Comparison of ENCODE assay signal across 22 cellular contexts in genomic region chr10:45657033-45657926, GRCh38. TPM values are rescaled to one million over a fixed set of nuclear protein-coding genes. Genes with fewer than 3 reads are reported as not detected.
DNase-seq lines count a peak whose midpoint lies in the region; ATAC-seq, FAIRE-seq and TF ChIP-seq lines count a peak whose summit lies in the region.
"Had no signal": no experiment of that assay in that cellular context is flagged by ENCODE, and none has a peak within 500 bp of the region (broad histone marks: within the 10 kb centered on the region; RNA-seq: fewer than 3 reads in every experiment).

No MANE protein-coding gene starts in this region.

- no peaks in the 10 kb centered on the region for H3K27me3 ChIP-seq in MM.1S (replicated peaks; ENCODE audit: insufficient read depth, low read length)
- H3K27me3 ChIP-seq in astrocyte (ENCODE audit: insufficient read depth, low read length) = no peaks in the 10 kb centered on the region
- H3K27me3 ChIP-seq: colonic mucosa, tibial artery had no signal

- H3K4me3 Mint-ChIP-seq in activated naive CD4-positive, alpha-beta T cell treated with anti-CD3 and anti-CD28 coated beads, Interleukin-2, amount 50 U/mL, for 24 hours = no peak overlapping the region
- H3K4me3 Mint-ChIP-seq in astrocyte (ENCODE audit: unreplicated experiment) = no peak overlapping the region
- peak overlapping the region in 1 of 2 donors; percentile 6 for H3K4me3 Mint-ChIP-seq in stimulated activated naive CD8-positive, alpha-beta T cell treated with anti-CD3 and anti-CD28 coated beads, Interleukin-15, amount 100 ng/mL, for 72 hours
- H3K4me3 Mint-ChIP-seq: brain, H9 had no signal

- DNase-seq in activated naive CD4-positive, alpha-beta T cell treated with anti-CD3 and anti-CD28 coated beads, Interleukin-2, amount 50 U/mL, for 72 hours (ENCODE audit: low spot score in 2 of 2) = no peak
- DNase-seq in MM.1S (peak; percentile 14), astrocyte (ENCODE audit: low read depth) (no peak)
- DNase-seq in stimulated activated naive CD8-positive, alpha-beta T cell treated with anti-CD3 and anti-CD28 coated beads, Interleukin-15, amount 100 ng/mL, for 72 hours = no peak
- DNase-seq: activated CD4-positive, alpha-beta T cell treated with anti-CD3 and anti-CD28 coated beads for 1 hour; activated naive CD4-positive, alpha-beta T cell treated with anti-CD3 and anti-CD28 coated beads, Interleukin-2, amount 50 U/mL, for 16 hours; colonic mucosa; DMS79; glutamatergic neuron; H9; NCI-H1105; NCI-H2081 treated with DMSO at 0.1 percent for 48 hours; NCI-H446 treated with DMSO at 0.1 percent for 48 hours; SK-N-SH; T1000; tibial artery had no signal

- H2AFZ ChIP-seq in MM.1S (ENCODE audit: low read length) (no peak overlapping the region), astrocyte (ENCODE audit: low read depth, low read length) (no peak overlapping the region)

- TF ChIP-seq CTCF in MM.1S (IDR thresholded peaks at IDR 0.05; ENCODE audit: low read length) (no peak), astrocyte (IDR thresholded peaks at IDR 0.05; ENCODE audit: insufficient read depth, low read depth, low read length) (no peak)

- H3K9me3 Mint-ChIP-seq in activated naive CD4-positive, alpha-beta T cell treated with anti-CD3 and anti-CD28 coated beads, Interleukin-2, amount 50 U/mL, for 24 hours = peaks cover 11% of the 10 kb centered on the region
- H3K9me3 Mint-ChIP-seq in activated naive CD4-positive, alpha-beta T cell treated with anti-CD3 and anti-CD28 coated beads, Interleukin-2, amount 50 U/mL, for 72 hours = peaks cover 10 to 11% of the 10 kb centered on the region in 2 donors
- peaks cover 3% of the 10 kb centered on the region for H3K9me3 Mint-ChIP-seq in astrocyte (ENCODE audit: unreplicated experiment)
- H3K9me3 Mint-ChIP-seq in stimulated activated naive CD8-positive, alpha-beta T cell treated with anti-CD3 and anti-CD28 coated beads, Interleukin-15, amount 100 ng/mL, for 72 hours = peaks cover 4 to 15% of the 10 kb centered on the region in 2 donors
- H3K9me3 Mint-ChIP-seq: H9 had no signal

- H4K20me1 ChIP-seq in MM.1S (ENCODE audit: insufficient read depth, low read length) (no peaks in the 10 kb centered on the region), astrocyte (ENCODE audit: insufficient read depth, low read length) (no peaks in the 10 kb centered on the region)

- H3K36me3 ChIP-seq in MM.1S (replicated peaks; ENCODE audit: insufficient read depth, low read length) = no peaks in the 10 kb centered on the region
- peaks cover 2% of the 10 kb centered on the region for H3K36me3 ChIP-seq in astrocyte (ENCODE audit: insufficient read depth, low read length)
- H3K36me3 ChIP-seq: colonic mucosa had no signal

- peaks cover 48% of the 10 kb centered on the region for H3K36me3 Mint-ChIP-seq in activated naive CD4-positive, alpha-beta T cell treated with anti-CD3 and anti-CD28 coated beads, Interleukin-2, amount 50 U/mL, for 24 hours
- H3K36me3 Mint-ChIP-seq in activated naive CD4-positive, alpha-beta T cell treated with anti-CD3 and anti-CD28 coated beads, Interleukin-2, amount 50 U/mL, for 72 hours = peaks cover 35 to 36% of the 10 kb centered on the region in 2 donors
- peaks cover 4% of the 10 kb centered on the region for H3K36me3 Mint-ChIP-seq in astrocyte (ENCODE audit: low read depth, unreplicated experiment)

- H3K79me2 ChIP-seq in MM.1S (ENCODE audit: low read length) = 0 out of 2 replicates have a peak, but pooled peaks cover 2% of the 10 kb centered on the region
- peaks cover 3% of the 10 kb centered on the region for H3K79me2 ChIP-seq in astrocyte (ENCODE audit: insufficient read depth, low read length)

- H3K4me3 ChIP-seq in MM.1S (ENCODE audit: low read length) (no peak overlapping the region), astrocyte (ENCODE audit: insufficient read depth, low read depth, low read length) (no peak overlapping the region)
- H3K4me3 ChIP-seq: colonic mucosa, tibial artery had no signal

- H3K9me2 ChIP-seq in MM.1S (replicated peaks; ENCODE audit: insufficient read depth, low read length) = no peaks in the 10 kb centered on the region
- H3K9me2 ChIP-seq: SK-N-SH had no signal

- H3K27ac ChIP-seq in MM.1S (ENCODE audit: low read length) (no peak overlapping the region), astrocyte (ENCODE audit: low read depth, low read length) (no peak overlapping the region)
- H3K27ac ChIP-seq: colonic mucosa, tibial artery had no signal

- no peaks in the 10 kb centered on the region for H3F3A ChIP-seq in MM.1S (ENCODE audit: insufficient read depth, low read length)

- no peak overlapping the region for H3K9ac ChIP-seq in MM.1S (ENCODE audit: low read length)
- H3K9ac ChIP-seq in astrocyte (ENCODE audit: low read length) = no peak overlapping the region
- H3K9ac ChIP-seq: SK-N-SH had no signal

- peak; percentile 17 for FAIRE-seq in astrocyte (lab: Jason Lieb, UNC)
- FAIRE-seq: endometrium had no signal

- no peaks in the 10 kb centered on the region for H3K4me1 ChIP-seq in MM.1S (ENCODE audit: low read length)
- H3K4me1 ChIP-seq in astrocyte (ENCODE audit: insufficient read depth, low read length) = no peaks in the 10 kb centered on the region
- H3K4me1 ChIP-seq: colonic mucosa, tibial artery had no signal

- peak overlapping the region; percentile 48 for H3K27ac Mint-ChIP-seq in activated naive CD4-positive, alpha-beta T cell treated with anti-CD3 and anti-CD28 coated beads, Interleukin-2, amount 50 U/mL, for 24 hours
- H3K27ac Mint-ChIP-seq in activated naive CD4-positive, alpha-beta T cell treated with anti-CD3 and anti-CD28 coated beads, Interleukin-2, amount 50 U/mL, for 72 hours = no peak overlapping the region
- H3K27ac Mint-ChIP-seq in astrocyte (ENCODE audit: unreplicated experiment) = no peak overlapping the region
- no peak overlapping the region for H3K27ac Mint-ChIP-seq in stimulated activated naive CD8-positive, alpha-beta T cell treated with anti-CD3 and anti-CD28 coated beads, Interleukin-15, amount 100 ng/mL, for 72 hours
- H3K27ac Mint-ChIP-seq: brain, H9 had no signal

- peaks cover 77% of the 10 kb centered on the region for H3K4me1 Mint-ChIP-seq in activated naive CD4-positive, alpha-beta T cell treated with anti-CD3 and anti-CD28 coated beads, Interleukin-2, amount 50 U/mL, for 24 hours
- peaks cover 5% of the 10 kb centered on the region for H3K4me1 Mint-ChIP-seq in astrocyte (ENCODE audit: low read depth, unreplicated experiment)
- peaks cover 52% of the 10 kb centered on the region for H3K4me1 Mint-ChIP-seq in stimulated activated naive CD8-positive, alpha-beta T cell treated with anti-CD3 and anti-CD28 coated beads, Interleukin-15, amount 100 ng/mL, for 72 hours

- no peak for ATAC-seq in activated naive CD4-positive, alpha-beta T cell treated with anti-CD3 and anti-CD28 coated beads, Interleukin-2, amount 50 U/mL, for 72 hours
- ATAC-seq in stimulated activated naive CD8-positive, alpha-beta T cell treated with anti-CD3 and anti-CD28 coated beads, Interleukin-15, amount 100 ng/mL, for 72 hours = peak; percentile 66
- no peak for ATAC-seq in HG03442 (IDR thresholded peaks at IDR 0.05; ENCODE audit: unreplicated experiment)
- ATAC-seq in GM18502 (IDR thresholded peaks at IDR 0.05; ENCODE audit: poor library complexity, unreplicated experiment) = no peak
- no peak for ATAC-seq in GM19463 (IDR thresholded peaks at IDR 0.05; ENCODE audit: unreplicated experiment)

- no peaks in the 10 kb centered on the region for H3K27me3 Mint-ChIP-seq in activated naive CD4-positive, alpha-beta T cell treated with anti-CD3 and anti-CD28 coated beads, Interleukin-2, amount 50 U/mL, for 24 hours
- no peaks in the 10 kb centered on the region for H3K27me3 Mint-ChIP-seq in astrocyte (ENCODE audit: low read depth, unreplicated experiment)
- H3K27me3 Mint-ChIP-seq in stimulated activated naive CD8-positive, alpha-beta T cell treated with anti-CD3 and anti-CD28 coated beads, Interleukin-15, amount 100 ng/mL, for 72 hours = no peaks in the 10 kb centered on the region
- H3K27me3 Mint-ChIP-seq: brain had no signal

- H3K9me3 ChIP-seq in MM.1S (replicated peaks; ENCODE audit: insufficient read depth, low read length) (no peaks in the 10 kb centered on the region), astrocyte (ENCODE audit: insufficient read depth, low read depth, low read length) (no peaks in the 10 kb centered on the region)
- H3K9me3 ChIP-seq: colonic mucosa, tibial artery had no signal

- H3K4me2 ChIP-seq in MM.1S (ENCODE audit: low read depth, low read length) (0 out of 2 replicates have a peak overlapping the region, but pooled peaks have one; percentile 3), astrocyte (ENCODE audit: low read length) (no peak overlapping the region)
- H3K4me2 ChIP-seq: SK-N-SH had no signal

RNA-seq across cellular contexts. Expression of gene ZFAND4, which starts 15.3 kb away (rescaled TPM):
- 10 to 100 TPM; 12.4 to 19.5 TPM for total RNA-seq in activated naive CD4-positive, alpha-beta T cell treated with anti-CD3 and anti-CD28 coated beads, Interleukin-2, amount 50 U/mL, for 72 hours
- 4.6 and 4.9 TPM in 2 replicates for total RNA-seq in astrocyte
